ENCODE assay signal across 10 cellular contexts in genomic region chr7:43625453-43625852, GRCh38. TPM values are rescaled to one million over a fixed set of nuclear protein-coding genes. Genes with fewer than 3 reads are reported as not detected.
A peak's percentile ranks its signal among the peaks of the same experiment; 100 is the strongest.
DNase-seq lines count a peak whose midpoint lies in the region; ATAC-seq and TF ChIP-seq lines count a peak whose summit lies in the region.
"Had no signal": no experiment of that assay in that cellular context is flagged by ENCODE, and none has a peak within 500 bp of the region (broad histone marks: within the 10 kb centered on the region; RNA-seq: fewer than 3 reads in every experiment).

No MANE protein-coding gene starts in this region.

- peak overlapping the region in 1 of 8 donors; percentile 28 for H3K4me3 ChIP-seq in spleen
- H3K4me3 ChIP-seq: skin epidermis had no signal

- H3K4me1 Mint-ChIP-seq in activated T-cell treated with anti-CD3 and anti-CD28 coated beads, Interleukin-2, amount 50 U/mL, for 4 hours (ENCODE audit: low read depth), result peaks cover 89% of the 10 kb centered on the region

- intact Hi-C loops in spleen (cut with DNase I; ENCODE audit: low total_unique reads), result no loop called here

- H3K4me3 Mint-ChIP-seq in activated T-cell treated with anti-CD3 and anti-CD28 coated beads, Interleukin-2, amount 50 U/mL, for 4 hours, result no peak overlapping the region

- H3K27me3 Mint-ChIP-seq in activated T-cell treated with anti-CD3 and anti-CD28 coated beads, Interleukin-2, amount 50 U/mL, for 4 hours (ENCODE audit: low read depth), result no peaks in the 10 kb centered on the region

- H3K9me3 ChIP-seq in spleen, result no peaks in the 10 kb centered on the region

- peaks cover 0 to 99% (median 39%) of the 10 kb centered on the region in 6 donors for H3K36me3 ChIP-seq in spleen

- DNase-seq in NCI-H2029 treated with DMSO at 0.1 percent for 48 hours (lab: John Stamatoyannopoulos, UW), result peak; percentile 16
- DNase-seq in NCI-H2029 (lab: John Stamatoyannopoulos, UW), result no peak
- DNase-seq in activated T-cell treated with anti-CD3 and anti-CD28 coated beads, Interleukin-2, amount 50 U/mL, for 4 hours, result no peak
- DNase-seq in spleen, result no peak
- no peak for DNase-seq in omental fat pad (ENCODE audit: low spot score)
- DNase-seq: activated CD4-positive, CD25-positive, alpha-beta regulatory T cell had no signal

- TF ChIP-seq CTCF in spleen (IDR thresholded peaks at IDR 0.05 in 8 of 11, conservative IDR thresholded peaks at IDR 0.05 in 3 of 11) (no peak), omental fat pad (IDR thresholded peaks at IDR 0.05) (no peak)

- ATAC-seq in HG03066 (IDR thresholded peaks at IDR 0.05; ENCODE audit: low read depth, unreplicated experiment) (peak; percentile 41), HG02852 (IDR thresholded peaks at IDR 0.05; ENCODE audit: unreplicated experiment) (no peak), HG02973 (IDR thresholded peaks at IDR 0.05; ENCODE audit: unreplicated experiment) (no peak), omental fat pad (ENCODE audit: low FRiP score) (no peak)
- ATAC-seq in activated T-cell treated with anti-CD3 and anti-CD28 coated beads, Interleukin-2, amount 50 U/mL, for 4 hours, result peak; percentile 42 to 46

- peaks cover 45 to 100% (median 70%) of the 10 kb centered on the region in 6 donors for H3K4me1 ChIP-seq in spleen

- peak overlapping the region; percentile 1 to 83 (median 60) for H3K27ac ChIP-seq in spleen

- no peaks in the 10 kb centered on the region for H3K9me3 Mint-ChIP-seq in activated T-cell treated with anti-CD3 and anti-CD28 coated beads, Interleukin-2, amount 50 U/mL, for 4 hours

- TF ChIP-seq POLR2A in spleen (IDR thresholded peaks at IDR 0.05), result no peak

- H3K27me3 ChIP-seq in spleen (replicated peaks in 1 of 7), result no peaks in the 10 kb centered on the region

- peaks cover 63% of the 10 kb centered on the region for H3K36me3 Mint-ChIP-seq in activated T-cell treated with anti-CD3 and anti-CD28 coated beads, Interleukin-2, amount 50 U/mL, for 4 hours (ENCODE audit: insufficient read depth)

RNA-seq across cellular contexts. Expression of gene STK17A, which starts 42.5 kb away (rescaled TPM):
- total RNA-seq in activated T-cell treated with anti-CD3 and anti-CD28 coated beads, Interleukin-2, amount 50 U/mL, for 4 hours, result 10 to 100 TPM; 32.0 to 40.1 (median 33.3) TPM
- total RNA-seq in spleen (10 to 100 TPM; 45.5 to 70.1 (median 63.8) TPM), omental fat pad (10 to 100 TPM; 12.9 to 60.2 (median 15.7) TPM)
- polyA plus RNA-seq in spleen, result 10 to 100 TPM; 33.4 to 41.9 (median 40.2) TPM

Comparison
In these comparisons a context has a peak if more than half of its experiments do, and no peak if none do; other contexts are left out.
1. ATAC-seq: peak in HG03066 (single experiment) and activated T-cell treated with anti-CD3 and anti-CD28 coated beads, Interleukin-2, amount 50 U/mL, for 4 hours (2 of 2); none in HG02852 (single experiment), HG02973 (single experiment) and omental fat pad (single experiment).